8 cellular contexts compared by ENCODE assay signal in genomic region chr3:149086232-149086988, GRCh38. TPM values are rescaled to one million over a fixed set of nuclear protein-coding genes. Genes with fewer than 3 reads are reported as not detected.
DNase-seq lines count a peak whose midpoint lies in the region; ATAC-seq and TF ChIP-seq lines count a peak whose summit lies in the region.

HLTF (minus strand) TSS chr3:149086533; CDS start chr3:149086336, 197 bp downstream.

- in situ Hi-C loops in astrocyte of the cerebellum (cut with HindIII; ENCODE audit: low sequenced_read_pairs), result no loop called here

- no peaks in the 10 kb centered on the region for H3K9me3 ChIP-seq in aorta (ENCODE audit: control insufficient read depth, low read length)

- no peaks in the 10 kb centered on the region for H3K27me3 ChIP-seq in rectal smooth muscle tissue (ENCODE audit: control insufficient read depth, insufficient read depth, low read length)
- no peaks in the 10 kb centered on the region for H3K27me3 ChIP-seq in aorta (ENCODE audit: control insufficient read depth in 1 of 2, insufficient read depth in 2 of 2, low read length in 1 of 2)

- H3K36me3 ChIP-seq in rectal smooth muscle tissue (ENCODE audit: control insufficient read depth, insufficient read depth, low read length), result no peaks in the 10 kb centered on the region
- no peaks in the 10 kb centered on the region for H3K36me3 ChIP-seq in aorta (ENCODE audit: control insufficient read depth in 1 of 2, insufficient read depth in 2 of 2, low read length in 1 of 2)

- no peak within 1 kb of the TSS for H3K9ac ChIP-seq in rectal smooth muscle tissue (ENCODE audit: low read length)

- intact Hi-C loops in aorta (cut with DNase I), result no loop called here

- TF ChIP-seq CTCF in astrocyte of the cerebellum (IDR thresholded peaks at IDR 0.05; ENCODE audit: low read depth, low read length, missing control alignments), result no peak

- DNase-seq in NCI-H187 treated with DMSO at 0.1 percent for 48 hours (lab: John Stamatoyannopoulos, UW), result peak; percentile 54
- DNase-seq in T-helper 22 cell (ENCODE audit: low read depth), result peak; percentile 86
- DNase-seq in astrocyte of the cerebellum (ENCODE audit: low read depth), result peak; percentile 93
- DNase-seq in hepatic stellate cell (ENCODE audit: low spot score), result peak; percentile 98
- DNase-seq in aorta, result peak; percentile 97

- H3K4me3 ChIP-seq in astrocyte of the cerebellum (ENCODE audit: low read depth, low read length) (peak within 1 kb of the TSS; percentile 87), rectal smooth muscle tissue (ENCODE audit: low read length) (peak within 1 kb of the TSS; percentile 81), aorta (ENCODE audit: low read length in 2 of 2) (peak within 1 kb of the TSS; percentile 39 to 54)

- WGBS in aorta, 2 donors, result 7% methylated on average over 57 of the region's 57 CpGs

- H3K27ac ChIP-seq in rectal smooth muscle tissue (ENCODE audit: low read depth, low read length) (peak within 1 kb of the TSS; percentile 68), aorta (ENCODE audit: low read depth in 1 of 2, low read length in 2 of 2) (peak within 1 kb of the TSS in 1 of 2 donors; percentile 78)

- TF ChIP-seq POLR2A in GM15510 (IDR thresholded peaks at IDR 0.05; ENCODE audit: borderline replicate concordance, extremely low read depth, insufficient read length), result peak; percentile 62

- no peaks in the 10 kb centered on the region for H3K4me1 ChIP-seq in rectal smooth muscle tissue (ENCODE audit: control insufficient read depth, insufficient read depth, low read length)
- no peaks in the 10 kb centered on the region for H3K4me1 ChIP-seq in aorta (ENCODE audit: control insufficient read depth in 1 of 2, insufficient read depth in 2 of 2, low read length in 2 of 2)

- peak; percentile 97 for ATAC-seq in HG02885 (IDR thresholded peaks at IDR 0.05; ENCODE audit: poor library complexity, unreplicated experiment)
- peak; percentile 99 for ATAC-seq in aorta (ENCODE audit: low FRiP score)

RNA-seq across cellular contexts. Expression of gene HLTF, which starts in this region (rescaled TPM):
- total RNA-seq in aorta, result 10 to 100 TPM; 24.6 to 30.1 TPM
- polyA plus RNA-seq in aorta, result 10 to 100 TPM in 1 of 2 donors, 1 to 10 TPM in 1; 4.4 to 15.2 TPM
